Comparison of ENCODE assay signal across 8 cellular contexts in the genomic region with DNA sequence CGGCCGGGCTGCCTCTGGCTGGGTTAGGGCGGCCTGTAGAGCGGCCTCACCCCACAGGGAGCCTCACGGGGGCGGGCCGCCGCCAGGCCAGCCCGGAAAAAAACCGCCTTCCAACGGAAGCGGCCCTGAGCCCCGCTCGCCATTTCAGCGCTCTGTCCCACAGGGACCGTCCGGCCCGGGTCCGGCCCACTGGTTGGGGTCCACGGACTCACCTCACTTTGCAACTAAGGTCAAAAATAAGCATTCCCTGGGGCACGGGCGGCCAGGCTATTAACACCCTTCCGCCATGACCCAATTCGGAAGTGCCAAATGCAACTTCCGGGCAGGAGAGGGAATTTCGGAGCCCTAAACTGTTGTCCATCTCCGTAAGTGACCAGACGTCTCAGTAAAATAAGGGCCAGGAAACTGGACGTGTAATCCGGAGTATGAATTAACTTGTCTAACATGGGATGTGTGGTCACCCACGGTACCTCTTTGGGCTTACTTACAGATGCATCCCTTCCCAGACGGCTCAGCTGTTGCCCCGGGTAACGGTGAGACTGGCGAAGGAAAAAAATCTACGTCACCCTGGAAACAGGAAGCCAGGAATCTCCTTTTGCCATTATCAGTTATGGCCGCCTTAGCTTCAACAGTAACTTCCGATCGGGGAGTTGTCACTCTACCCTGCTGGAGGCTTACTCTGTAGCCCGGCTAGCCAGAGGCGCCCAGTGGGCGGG. TPM values are rescaled to one million over a fixed set of nuclear protein-coding genes. Genes with fewer than 3 reads are reported as not detected.
DNase-seq lines count a peak whose midpoint lies in the region; ATAC-seq, FAIRE-seq and TF ChIP-seq lines count a peak whose summit lies in the region.

A gene with protein sequence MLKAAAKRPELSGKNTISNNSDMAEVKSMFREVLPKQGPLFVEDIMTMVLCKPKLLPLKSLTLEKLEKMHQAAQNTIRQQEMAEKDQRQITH (minus strand): TSS at position 548 of the 716 bp plus-strand sequence. CDS start 1,023 bp downstream, outside the sequence.

- H4K91ac ChIP-seq in IMR-90 (ENCODE audit: insufficient read depth, low read depth, low read length) = peak within 1 kb of the TSS; percentile 97

- H3K9me1 ChIP-seq in IMR-90 (ENCODE audit: insufficient read depth, low read length) = peaks cover 4% of the 10 kb centered on the region

- dilution Hi-C loops in IMR-90 (cut with HindIII; ENCODE audit: low sequenced_read_pairs, unreplicated experiment) = no loop called here

- H2AK5ac ChIP-seq in IMR-90 (ENCODE audit: low read depth, low read length) = peak within 1 kb of the TSS; percentile 83

- peak within 1 kb of the TSS; percentile 70 for H2BK20ac ChIP-seq in IMR-90 (ENCODE audit: low read depth, low read length)

- peak; percentile 97 for FAIRE-seq in pancreas (lab: Jason Lieb, UNC)
- FAIRE-seq in D721Med (lab: Jason Lieb, UNC) = no peak

- H3K56ac ChIP-seq in IMR-90 (ENCODE audit: extremely low read depth, insufficient read depth, low read length) = peak within 1 kb of the TSS; percentile 99

- peaks cover 20% of the 10 kb centered on the region; the same call in 1 of the 2 replicates for H4K20me1 ChIP-seq in IMR-90 (ENCODE audit: insufficient read depth, low read length)

- BruUV-seq in IMR-90 (replicated peaks; lab: Mats Ljungman, UMichigan) (no TSS peak), Panc1 (replicated peaks; lab: Mats Ljungman, UMichigan) (no TSS peak)

- H3K9me3 ChIP-seq in IMR-90 (ENCODE audit: control insufficient read depth, insufficient read depth, low read length) (no peaks in the 10 kb centered on the region), Panc1 (ENCODE audit: control insufficient read depth, insufficient read depth, low read depth, low read length) (no peaks in the 10 kb centered on the region), heart left ventricle (no peaks in the 10 kb centered on the region), pancreas (no peaks in the 10 kb centered on the region)

- H3K4me1 ChIP-seq in IMR-90 (ENCODE audit: control insufficient read depth, insufficient read depth, low read length) (peaks cover 8% of the 10 kb centered on the region; the same call in 1 of the 2 replicates), Panc1 (ENCODE audit: control insufficient read depth, insufficient read depth, low read length) (peaks cover 41% of the 10 kb centered on the region), heart left ventricle (peaks cover 2 to 47% (median 39%) of the 10 kb centered on the region in 12 donors), pancreas (peaks cover 11 to 59% (median 44%) of the 10 kb centered on the region in 3 donors)

- in situ Hi-C loops in IMR-90 (cut with MboI; ENCODE audit: low sequenced_read_pairs) = no loop called here
- in situ Hi-C loops in Panc1 (cut with HindIII; ENCODE audit: low pct_unique_long_range_greater_than_20kb, low sequenced_read_pairs) = no loop called here

- TF ChIP-seq CTCF in IMR-90 (conservative IDR thresholded peaks at IDR 0.05; ENCODE audit: low read depth, low read length) (no peak), Panc1 (IDR thresholded peaks at IDR 0.05) (no peak), heart left ventricle (IDR thresholded peaks at IDR 0.05) (peak in 4 of 12 donors; percentile 8 to 36 (median 16)), pancreas (IDR thresholded peaks at IDR 0.05) (no peak), D721Med (IDR thresholded peaks at IDR 0.05; ENCODE audit: insufficient read depth, missing control alignments) (no peak)

- peak within 1 kb of the TSS; percentile 76 for H3K4me3 ChIP-seq in IMR-90 (ENCODE audit: insufficient read depth, low read depth, low read length)
- H3K4me3 ChIP-seq in Panc1 (ENCODE audit: low read depth in 2 of 2, low read length in 2 of 2) = peak within 1 kb of the TSS; percentile 91 to 93
- peak within 1 kb of the TSS; percentile 62 to 90 (median 76) for H3K4me3 ChIP-seq in heart left ventricle
- peak within 1 kb of the TSS; percentile 47 to 76 (median 68) for H3K4me3 ChIP-seq in pancreas

- no peak for TF ChIP-seq RAD21 in IMR-90 (IDR thresholded peaks at IDR 0.05; ENCODE audit: low read length)

- peak within 1 kb of the TSS; percentile 85 for H3K18ac ChIP-seq in IMR-90 (ENCODE audit: low read depth, low read length)

- WGBS in IMR-90 (ENCODE audit: extremely low coverage in 2 of 2, insufficient read length in 1 of 2), 2 experiments = 0% methylated on average over 4 of the region's 42 CpGs; no CpG with 5 or more reads in 1 of the 2 experiments
- WGBS in heart left ventricle, 4 donors = 0 to 1% (median 0%) methylated on average over 21 to 42 of the region's 42 CpGs
- 0% methylated on average over 42 of the region's 42 CpGs for WGBS in pancreas, 2 donors

- H4K8ac ChIP-seq in IMR-90 (ENCODE audit: low read depth in 2 of 2, low read length in 2 of 2) = peak within 1 kb of the TSS; percentile 94 to 98

- peak within 1 kb of the TSS; percentile 92 for H2BK120ac ChIP-seq in IMR-90 (ENCODE audit: low read depth, low read length)

- H3K23ac ChIP-seq in IMR-90 (ENCODE audit: low read depth, low read length) = peak within 1 kb of the TSS; percentile 100

- H2AK9ac ChIP-seq in IMR-90 (replicated peaks; ENCODE audit: low read depth, low read length, poor library complexity) = peak within 1 kb of the TSS; percentile 90

- peaks cover 8 to 30% of the 10 kb centered on the region in 2 experiments; a peak in 3 of 4 replicates for H3K79me1 ChIP-seq in IMR-90 (ENCODE audit: low read depth in 1 of 2, low read length in 2 of 2)

- H4K5ac ChIP-seq in IMR-90 (ENCODE audit: low read depth, low read length) = peak within 1 kb of the TSS; percentile 88

- H3K27ac ChIP-seq in IMR-90 (ENCODE audit: insufficient read depth, low read length) (peak within 1 kb of the TSS; percentile 93), Panc1 (ENCODE audit: low read length) (peak within 1 kb of the TSS; percentile 96), heart left ventricle (peak within 1 kb of the TSS; percentile 94 to 100 (median 99)), pancreas (peak within 1 kb of the TSS; percentile 98 to 100 (median 99))

- ATAC-seq in GM21717 (IDR thresholded peaks at IDR 0.05; ENCODE audit: unreplicated experiment) (peak; percentile 88), IMR-90 (ENCODE audit: low read depth) (peak; percentile 88), Panc1 (peak; percentile 94), heart left ventricle (peak; percentile 96 to 97 (median 97)), pancreas (peak; percentile 85 to 92 (median 86))

- POLR2A ChIA-PET in IMR-90 (lab: Charles Lee; ENCODE audit: unreplicated experiment) (interaction anchor here (0.6 to 1.7 kb wide), 7 partner anchors 9 to 491 kb away, joined by 3 to 9 read pairs (median 4); no protein-coding TSS in a partner anchor), Panc1 (lab: Charles Lee) (interaction anchor here (0.6 to 1.8 kb wide), 16 partner anchors 8 to 626 kb away, joined by 3 to 14 read pairs (median 5); a partner anchor contains a TSS)

- peak within 1 kb of the TSS; percentile 92 for H3K9ac ChIP-seq in IMR-90 (ENCODE audit: low read depth, low read length)

- H3K36me3 ChIP-seq in IMR-90 (ENCODE audit: control insufficient read depth, insufficient read depth, low read length) = no peaks in the 10 kb centered on the region
- H3K36me3 ChIP-seq in Panc1 (ENCODE audit: control insufficient read depth, insufficient read depth, low read length) = peaks cover 6% of the 10 kb centered on the region; the same call in 1 of the 2 replicates
- H3K36me3 ChIP-seq in heart left ventricle = peaks cover 0 to 7% (median 0%) of the 10 kb centered on the region in 9 donors
- no peaks in the 10 kb centered on the region for H3K36me3 ChIP-seq in pancreas

- peak within 1 kb of the TSS; percentile 99 for H3K14ac ChIP-seq in IMR-90 (replicated peaks; ENCODE audit: low read depth, low read length)

- H3K4me2 ChIP-seq in IMR-90 (ENCODE audit: low read depth, low read length) = peak within 1 kb of the TSS; percentile 95

- TF ChIP-seq POLR2A in IMR-90 (IDR thresholded peaks at IDR 0.05; ENCODE audit: low read depth, low read length) (peak; percentile 97), heart left ventricle (IDR thresholded peaks at IDR 0.05) (peak in 1 of 2 donors; percentile 66)

- H2BK15ac ChIP-seq in IMR-90 (ENCODE audit: low read depth, low read length) = peak within 1 kb of the TSS; percentile 99; the same call in 2 of the 3 replicates

- H2AFZ ChIP-seq in IMR-90 (replicated peaks; ENCODE audit: low read length, poor library complexity) = peak within 1 kb of the TSS; percentile 96

- H3K27me3 ChIP-seq in IMR-90 (ENCODE audit: control insufficient read depth, insufficient read depth, low read length) = no peaks in the 10 kb centered on the region
- H3K27me3 ChIP-seq in Panc1 (ENCODE audit: control insufficient read depth, insufficient read depth, low read length) = no peaks in the 10 kb centered on the region
- no peaks in the 10 kb centered on the region for H3K27me3 ChIP-seq in heart left ventricle
- no peaks in the 10 kb centered on the region for H3K27me3 ChIP-seq in pancreas

- H3K4ac ChIP-seq in IMR-90 (ENCODE audit: low read depth, low read length) = peak within 1 kb of the TSS; percentile 97

- CTCF ChIA-PET in IMR-90 (lab: Yijun Ruan, JAX) = interaction anchor here (0.8 to 1.5 kb wide), 6 partner anchors 9 to 1219 kb away, joined by 3 to 5 read pairs (median 3); no protein-coding TSS in a partner anchor
- CTCF ChIA-PET in Panc1 (lab: Charles Lee) = interaction anchor here (0.6 to 1.0 kb wide), 6 partner anchors 47 to 584 kb away, joined by 3 to 13 read pairs (median 4); no protein-coding TSS in a partner anchor

- H2BK5ac ChIP-seq in IMR-90 (ENCODE audit: low read depth, low read length, poor library complexity, severe bottlenecking) = peak within 1 kb of the TSS; percentile 94

- intact Hi-C loops in IMR-90 (cut with micrococcal nuclease) = loop anchor here (2.0 to 10.0 kb wide), 2 partner anchors 114 to 614 kb away; a partner anchor contains a TSS
- intact Hi-C loops in Panc1 (cut with micrococcal nuclease; ENCODE audit: unreplicated experiment) = no loop called here
- intact Hi-C loops in heart left ventricle (cut with DNase I) = loop anchor here in 2 of 10 donors (1.0 to 2.0 kb wide), 2 partner anchors 46 to 47 kb away; a partner anchor contains a TSS
- intact Hi-C loops in pancreas (cut with DNase I) = no loop called here

- peak; percentile 100 for DNase-seq in GM04503 (ENCODE audit: low read depth)
- DNase-seq in IMR-90 = peak; percentile 100
- peak; percentile 99 for DNase-seq in Panc1 (ENCODE audit: low read depth, low spot score)
- peak; percentile 99 for DNase-seq in amniotic stem cell (lab: John Stamatoyannopoulos, UW)
- peak in 1 of 5 donors; percentile 98 for DNase-seq in heart left ventricle
- DNase-seq in pancreas = peak in 3 of 6 donors; percentile 93 to 97 (median 97)
- DNase-seq in D721Med (ENCODE audit: insufficient read length, low spot score) = no peak

RNA-seq across cellular contexts. Expression of the gene that starts here (rescaled TPM):
- 17.4 and 21.7 TPM in 2 replicates for total RNA-seq in IMR-90 (2012; rRNA removed)
- 14.4 and 19.9 TPM in 2 replicates for polyA plus RNA-seq in IMR-90 (2012; rRNA removed)
- 1.6 and 2.9 TPM in 2 replicates for polyA plus RNA-seq in IMR-90 (2012; cell fraction: cytosol; rRNA removed)
- 2.9 and 37.6 TPM in 2 replicates for polyA plus RNA-seq in IMR-90 (2012; cell fraction: nucleus; rRNA removed; ENCODE audit: low replicate concordance)
- total RNA-seq in Panc1 (2021; ENCODE audit: unreplicated experiment) = 55.2 TPM
- 21.2 TPM for polyA plus RNA-seq in Panc1 (2012; ENCODE audit: insufficient read length)
- 10 to 100 TPM; 19.3 to 32.4 (median 25.2) TPM for total RNA-seq in heart left ventricle
- 10 to 100 TPM; 26.6 to 29.5 TPM for polyA plus RNA-seq in heart left ventricle
- total RNA-seq in pancreas = 10 to 100 TPM in 1 of 6 donors, 1 to 10 TPM in 5; 4.2 to 12.4 (median 6.8) TPM
- polyA plus RNA-seq in pancreas = 10 to 100 TPM; 15.0 to 21.1 TPM
